In the genomic region with DNA sequence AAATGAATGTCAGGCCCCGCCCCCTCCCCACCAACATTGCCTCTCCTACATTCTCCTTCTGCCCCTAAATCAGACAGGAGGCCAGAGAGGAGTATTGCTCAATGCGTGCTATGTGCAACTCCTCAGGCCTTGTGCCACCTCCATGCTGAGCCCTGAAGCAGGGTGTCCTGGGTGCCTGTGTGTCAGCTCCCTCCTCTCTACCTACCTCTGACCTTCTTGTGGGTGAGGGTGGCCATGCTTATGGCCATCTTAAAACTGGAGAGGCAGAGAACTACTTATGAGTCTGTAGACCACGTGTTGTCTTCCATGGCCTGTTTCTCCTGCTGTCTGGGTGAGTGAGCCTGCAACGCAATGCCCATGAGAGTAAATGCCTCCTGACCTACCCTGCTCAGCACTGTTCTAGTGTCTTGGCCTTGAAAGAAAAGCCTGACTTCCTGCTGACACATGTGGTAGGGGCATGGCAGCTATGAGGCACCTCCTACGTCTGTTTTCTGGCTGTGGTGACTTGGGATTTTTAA, we compare ENCODE assay signal across 9 cellular contexts. TPM values are rescaled to one million over a fixed set of nuclear protein-coding genes. Genes with fewer than 3 reads are reported as not detected.
A peak's percentile ranks its signal among the peaks of the same experiment; 100 is the strongest.
DNase-seq lines count a peak whose midpoint lies in the region; ATAC-seq and TF ChIP-seq lines count a peak whose summit lies in the region.
"Had no signal": no experiment of that assay in that cellular context is flagged by ENCODE, and none has a peak within 500 bp of the region (broad histone marks: within the 10 kb centered on the region; RNA-seq: fewer than 3 reads in every experiment).

No MANE protein-coding gene starts in this region.

- H3K27me3 ChIP-seq in heart right ventricle (no peaks in the 10 kb centered on the region), thymus (ENCODE audit: control insufficient read depth, insufficient read depth) (no peaks in the 10 kb centered on the region)

- intact Hi-C loops in heart right ventricle (cut with DNase I): no loop called here

- peaks cover 32% of the 10 kb centered on the region for H3K4me1 Mint-ChIP-seq in activated naive CD8-positive, alpha-beta T cell treated with anti-CD3 and anti-CD28 coated beads for 36 hours

- H3K4me3 ChIP-seq in heart right ventricle (no peak overlapping the region), thymus (ENCODE audit: low read length) (no peak overlapping the region)

- peak; percentile 50 for DNase-seq in activated CD4-positive, alpha-beta T cell treated with anti-CD3 and anti-CD28 coated beads for 48 hours
- no peak for DNase-seq in activated CD4-positive, alpha-beta T cell treated with anti-CD3 and anti-CD28 coated beads, Interleukin-2, amount 50 U/mL, for 4 hours
- DNase-seq in activated naive CD8-positive, alpha-beta T cell treated with anti-CD3 and anti-CD28 coated beads for 36 hours: peak; percentile 33
- no peak for DNase-seq in heart right ventricle
- no peak for DNase-seq in DMS53 (lab: John Stamatoyannopoulos, UW)
- no peak for DNase-seq in SK-N-DZ (ENCODE audit: low spot score)

- peak overlapping the region; percentile 57 for H3K4me3 Mint-ChIP-seq in activated naive CD8-positive, alpha-beta T cell treated with anti-CD3 and anti-CD28 coated beads for 36 hours

- H3K4me1 ChIP-seq in heart right ventricle (peaks cover 0 to 24% (median 8%) of the 10 kb centered on the region in 9 donors), thymus (ENCODE audit: control insufficient read depth, insufficient read depth, low read length) (peaks cover 37% of the 10 kb centered on the region)

- H3K9me3 ChIP-seq in heart right ventricle (no peaks in the 10 kb centered on the region), thymus (ENCODE audit: control insufficient read depth) (no peaks in the 10 kb centered on the region)

- peak overlapping the region; percentile 96 for H3K27ac Mint-ChIP-seq in activated naive CD8-positive, alpha-beta T cell treated with anti-CD3 and anti-CD28 coated beads for 36 hours

- ATAC-seq in heart right ventricle: peak; percentile 59 to 73 (median 67)
- ATAC-seq in GM18870 (IDR thresholded peaks at IDR 0.05; ENCODE audit: unreplicated experiment): no peak

- TF ChIP-seq CTCF in heart right ventricle (IDR thresholded peaks at IDR 0.05): no peak

- no peaks in the 10 kb centered on the region for H3K9me3 Mint-ChIP-seq in activated naive CD8-positive, alpha-beta T cell treated with anti-CD3 and anti-CD28 coated beads for 36 hours

- no peaks in the 10 kb centered on the region for H3K27me3 Mint-ChIP-seq in activated naive CD8-positive, alpha-beta T cell treated with anti-CD3 and anti-CD28 coated beads for 36 hours

- WGBS in heart right ventricle, 2 donors: 59 to 60% methylated on average over 5 of the region's 5 CpGs
- WGBS in thymus: 59% methylated on average over 5 of the region's 5 CpGs

- peaks cover 0 to 99% (median 37%) of the 10 kb centered on the region in 9 donors for H3K36me3 ChIP-seq in heart right ventricle
- H3K36me3 ChIP-seq in thymus (ENCODE audit: control insufficient read depth, insufficient read depth): peaks cover 31% of the 10 kb centered on the region

- H3K27ac ChIP-seq in heart right ventricle (peak overlapping the region in 9 of 10 donors; percentile 4 to 67 (median 46)), thymus (ENCODE audit: low read depth) (peak overlapping the region; percentile 87)
- H3K27ac ChIP-seq: epithelial cell of prostate had no signal

- peaks cover 24% of the 10 kb centered on the region for H3K36me3 Mint-ChIP-seq in activated naive CD8-positive, alpha-beta T cell treated with anti-CD3 and anti-CD28 coated beads for 36 hours

RNA-seq across cellular contexts. Expression of gene MCAM, which starts 10.5 kb away (rescaled TPM):
- total RNA-seq in activated naive CD8-positive, alpha-beta T cell treated with anti-CD3 and anti-CD28 coated beads for 36 hours: 1 to 10 TPM; 8.9 to 9.9 TPM
- 100 to 1,000 TPM in 4 of 10 donors, 10 to 100 TPM in 6; 37.8 to 136 (median 96.9) TPM for total RNA-seq in heart right ventricle
- polyA plus RNA-seq in heart right ventricle: 10 to 100 TPM; 35.8 to 97.5 TPM
- polyA plus RNA-seq in thymus: 54.4 TPM
- polyA plus RNA-seq in SK-N-DZ (2014; cell fraction: cytosol; rRNA removed): 53.3 and 95.1 TPM in 2 replicates
- polyA plus RNA-seq in SK-N-DZ (2014; cell fraction: nucleus; rRNA removed): 53.4 and 56.1 TPM in 2 replicates

RNA-seq across cellular contexts. Expression of gene RNF26, which starts 27.9 kb away (rescaled TPM):
- total RNA-seq in activated naive CD8-positive, alpha-beta T cell treated with anti-CD3 and anti-CD28 coated beads for 36 hours: 10 to 100 TPM; 31.8 to 33.0 TPM
- 10 to 100 TPM; 11.1 to 17.6 (median 13.4) TPM for total RNA-seq in heart right ventricle
- polyA plus RNA-seq in heart right ventricle (10 to 100 TPM in 1 of 2 donors, 1 to 10 TPM in 1; 6.4 to 13.2 TPM), thymus (9.0 TPM)
- polyA plus RNA-seq in SK-N-DZ (2014; cell fraction: cytosol; rRNA removed): 10.5 and 11.5 TPM in 2 replicates
- 4.7 and 6.0 TPM in 2 replicates for polyA plus RNA-seq in SK-N-DZ (2014; cell fraction: nucleus; rRNA removed)

RNA-seq across cellular contexts. Expression of gene C1QTNF5, which starts 34.3 kb away (rescaled TPM):
- not detected for total RNA-seq in activated naive CD8-positive, alpha-beta T cell treated with anti-CD3 and anti-CD28 coated beads for 36 hours
- 10 to 100 TPM; 11.4 to 25.1 (median 19.9) TPM for total RNA-seq in heart right ventricle
- polyA plus RNA-seq in heart right ventricle (10 to 100 TPM; 32.8 to 35.7 TPM), thymus (8.6 TPM)
- polyA plus RNA-seq in SK-N-DZ (2014; cell fraction: cytosol; rRNA removed): 0.18 and 0.46 TPM in 2 replicates
- 0.20 TPM in 1 of 2 replicates, not detected in the other for polyA plus RNA-seq in SK-N-DZ (2014; cell fraction: nucleus; rRNA removed)

RNA-seq across cellular contexts. Expression of gene MFRP, which starts 40.1 kb away (rescaled TPM):
- total RNA-seq in activated naive CD8-positive, alpha-beta T cell treated with anti-CD3 and anti-CD28 coated beads for 36 hours: not detected
- total RNA-seq in heart right ventricle: not detected
- polyA plus RNA-seq in heart right ventricle: under 1 TPM in 1 of 2 donors, not detected in 1; 0.04 TPM
- 0.05 TPM for polyA plus RNA-seq in thymus
- not detected in 2 replicates for polyA plus RNA-seq in SK-N-DZ (2014; cell fraction: cytosol; rRNA removed)
- polyA plus RNA-seq in SK-N-DZ (2014; cell fraction: nucleus; rRNA removed): not detected in 2 replicates

Comparison
In these comparisons a context has a peak if more than half of its experiments do, and no peak if none do; other contexts are left out.
1. DNase-seq: peak in activated CD4-positive, alpha-beta T cell treated with anti-CD3 and anti-CD28 coated beads for 48 hours (single experiment) and activated naive CD8-positive, alpha-beta T cell treated with anti-CD3 and anti-CD28 coated beads for 36 hours (single experiment); none in activated CD4-positive, alpha-beta T cell treated with anti-CD3 and anti-CD28 coated beads, Interleukin-2, amount 50 U/mL, for 4 hours (0 of 2), heart right ventricle (0 of 2), DMS53 (single experiment) and SK-N-DZ (single experiment).
2. RNA of gene C1QTNF5, which starts 34.3 kb away (total RNA-seq): 11.4 to 25.1 TPM in heart right ventricle; not detected in activated naive CD8-positive, alpha-beta T cell treated with anti-CD3 and anti-CD28 coated beads for 36 hours; every median in the first group is over 10 times any median in the second.